In the genomic region with DNA sequence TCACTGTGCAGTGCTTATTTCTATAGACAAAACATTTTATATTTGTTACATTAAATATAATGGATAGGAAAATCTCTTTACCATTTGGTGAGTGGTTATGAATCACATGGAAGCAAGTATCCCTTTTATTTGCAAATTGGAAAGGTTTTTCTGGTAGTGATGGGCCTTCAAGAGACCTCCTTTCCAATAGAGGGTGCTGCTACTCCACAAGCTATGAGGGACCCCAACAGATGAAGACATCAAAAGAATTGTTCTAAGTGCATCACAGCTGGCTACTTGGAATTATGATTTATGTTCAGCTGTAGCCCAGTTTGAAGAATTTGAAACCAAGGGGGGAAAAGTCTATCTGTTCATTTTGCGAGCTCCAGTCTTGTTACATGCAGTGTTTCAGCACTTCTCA, we compare ENCODE assay signal across 1 cellular context.
TF ChIP-seq lines count a peak whose summit lies in the region.

No MANE protein-coding gene starts in this region.

TF ChIP-seq in GM23338, 12 proteins besides CTCF, POLR2A, EP300 and RAD21 (continued from another document):
- no peak for TF ChIP-seq REST (IDR thresholded peaks at IDR 0.05; ENCODE audit: unreplicated experiment)
- TF ChIP-seq CREB1 (CRISPR knock-in tag; IDR thresholded peaks at IDR 0.05; ENCODE audit: low read depth) = no peak
- TF ChIP-seq ZNF114 (CRISPR knock-in tag; IDR thresholded peaks at IDR 0.05) = no peak
- no peak for TF ChIP-seq EZH2phosphoT487 (IDR thresholded peaks at IDR 0.05; ENCODE audit: unreplicated experiment)
- no peak for TF ChIP-seq NANOG (IDR thresholded peaks at IDR 0.05; ENCODE audit: borderline replicate concordance)
- TF ChIP-seq JUNB (IDR thresholded peaks at IDR 0.05; ENCODE audit: unreplicated experiment) = no peak
- TF ChIP-seq, protein P1, sequence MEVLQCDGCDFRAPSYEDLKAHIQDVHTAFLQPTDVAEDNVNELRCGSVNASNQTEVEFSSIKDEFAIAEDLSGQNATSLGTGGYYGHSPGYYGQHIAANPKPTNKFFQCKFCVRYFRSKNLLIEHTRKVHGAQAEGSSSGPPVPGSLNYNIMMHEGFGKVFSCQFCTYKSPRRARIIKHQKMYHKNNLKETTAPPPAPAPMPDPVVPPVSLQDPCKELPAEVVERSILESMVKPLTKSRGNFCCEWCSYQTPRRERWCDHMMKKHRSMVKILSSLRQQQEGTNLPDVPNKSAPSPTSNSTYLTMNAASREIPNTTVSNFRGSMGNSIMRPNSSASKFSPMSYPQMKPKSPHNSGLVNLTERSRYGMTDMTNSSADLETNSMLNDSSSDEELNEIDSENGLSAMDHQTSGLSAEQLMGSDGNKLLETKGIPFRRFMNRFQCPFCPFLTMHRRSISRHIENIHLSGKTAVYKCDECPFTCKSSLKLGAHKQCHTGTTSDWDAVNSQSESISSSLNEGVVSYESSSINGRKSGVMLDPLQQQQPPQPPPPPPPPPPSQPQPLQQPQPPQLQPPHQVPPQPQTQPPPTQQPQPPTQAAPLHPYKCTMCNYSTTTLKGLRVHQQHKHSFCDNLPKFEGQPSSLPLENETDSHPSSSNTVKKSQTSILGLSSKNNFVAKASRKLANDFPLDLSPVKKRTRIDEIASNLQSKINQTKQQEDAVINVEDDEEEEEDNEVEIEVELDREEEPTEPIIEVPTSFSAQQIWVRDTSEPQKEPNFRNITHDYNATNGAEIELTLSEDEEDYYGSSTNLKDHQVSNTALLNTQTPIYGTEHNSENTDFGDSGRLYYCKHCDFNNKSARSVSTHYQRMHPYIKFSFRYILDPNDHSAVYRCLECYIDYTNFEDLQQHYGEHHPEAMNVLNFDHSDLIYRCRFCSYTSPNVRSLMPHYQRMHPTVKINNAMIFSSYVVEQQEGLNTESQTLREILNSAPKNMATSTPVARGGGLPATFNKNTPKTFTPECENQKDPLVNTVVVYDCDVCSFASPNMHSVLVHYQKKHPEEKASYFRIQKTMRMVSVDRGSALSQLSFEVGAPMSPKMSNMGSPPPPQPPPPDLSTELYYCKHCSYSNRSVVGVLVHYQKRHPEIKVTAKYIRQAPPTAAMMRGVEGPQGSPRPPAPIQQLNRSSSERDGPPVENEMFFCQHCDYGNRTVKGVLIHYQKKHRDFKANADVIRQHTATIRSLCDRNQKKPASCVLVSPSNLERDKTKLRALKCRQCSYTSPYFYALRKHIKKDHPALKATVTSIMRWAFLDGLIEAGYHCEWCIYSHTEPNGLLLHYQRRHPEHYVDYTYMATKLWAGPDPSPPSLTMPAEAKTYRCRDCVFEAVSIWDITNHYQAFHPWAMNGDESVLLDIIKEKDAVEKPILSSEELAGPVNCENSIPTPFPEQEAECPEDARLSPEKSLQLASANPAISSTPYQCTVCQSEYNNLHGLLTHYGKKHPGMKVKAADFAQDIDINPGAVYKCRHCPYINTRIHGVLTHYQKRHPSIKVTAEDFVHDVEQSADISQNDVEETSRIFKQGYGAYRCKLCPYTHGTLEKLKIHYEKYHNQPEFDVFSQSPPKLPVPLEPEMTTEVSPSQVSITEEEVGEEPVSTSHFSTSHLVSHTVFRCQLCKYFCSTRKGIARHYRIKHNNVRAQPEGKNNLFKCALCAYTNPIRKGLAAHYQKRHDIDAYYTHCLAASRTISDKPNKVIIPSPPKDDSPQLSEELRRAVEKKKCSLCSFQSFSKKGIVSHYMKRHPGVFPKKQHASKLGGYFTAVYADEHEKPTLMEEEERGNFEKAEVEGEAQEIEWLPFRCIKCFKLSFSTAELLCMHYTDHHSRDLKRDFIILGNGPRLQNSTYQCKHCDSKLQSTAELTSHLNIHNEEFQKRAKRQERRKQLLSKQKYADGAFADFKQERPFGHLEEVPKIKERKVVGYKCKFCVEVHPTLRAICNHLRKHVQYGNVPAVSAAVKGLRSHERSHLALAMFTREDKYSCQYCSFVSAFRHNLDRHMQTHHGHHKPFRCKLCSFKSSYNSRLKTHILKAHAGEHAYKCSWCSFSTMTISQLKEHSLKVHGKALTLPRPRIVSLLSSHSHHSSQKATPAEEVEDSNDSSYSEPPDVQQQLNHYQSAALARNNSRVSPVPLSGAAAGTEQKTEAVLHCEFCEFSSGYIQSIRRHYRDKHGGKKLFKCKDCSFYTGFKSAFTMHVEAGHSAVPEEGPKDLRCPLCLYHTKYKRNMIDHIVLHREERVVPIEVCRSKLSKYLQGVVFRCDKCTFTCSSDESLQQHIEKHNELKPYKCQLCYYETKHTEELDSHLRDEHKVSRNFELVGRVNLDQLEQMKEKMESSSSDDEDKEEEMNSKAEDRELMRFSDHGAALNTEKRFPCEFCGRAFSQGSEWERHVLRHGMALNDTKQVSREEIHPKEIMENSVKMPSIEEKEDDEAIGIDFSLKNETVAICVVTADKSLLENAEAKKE (CRISPR knock-in tag; IDR thresholded peaks at IDR 0.05) = no peak
- TF ChIP-seq POLR2AphosphoS5 (IDR thresholded peaks at IDR 0.05; ENCODE audit: low read depth) = no peak
- no peak for TF ChIP-seq ETS1 (IDR thresholded peaks at IDR 0.05)
